22 cellular contexts compared by ENCODE assay signal in genomic region chrY:13093437-13093836, GRCh38.
"Had no signal": no experiment of that assay in that cellular context is flagged by ENCODE, and none has a peak within 500 bp of the region (broad histone marks: within the 10 kb centered on the region; RNA-seq: fewer than 3 reads in every experiment).

No MANE protein-coding gene starts in this region.

- H3K27ac Mint-ChIP-seq: activated CD4-positive, alpha-beta T cell treated with anti-CD3 and anti-CD28 coated beads for 36 hours; activated naive CD4-positive, alpha-beta T cell treated with anti-CD3 and anti-CD28 coated beads, Interleukin-2, amount 50 U/mL, for 72 hours; activated T-cell treated with anti-CD3 and anti-CD28 coated beads, Interleukin-2, amount 50 U/mL, for 72 hours; T-helper 17 cell had no signal

- DNase-seq: activated CD4-positive, alpha-beta T cell treated with anti-CD3 and anti-CD28 coated beads for 36 hours; activated CD4-positive, alpha-beta T cell treated with anti-CD3 and anti-CD28 coated beads, Interleukin-2, amount 50 U/mL, for 4 hours; activated CD8-positive, alpha-beta memory T cell treated with anti-CD3 and anti-CD28 coated beads, Interleukin-2, amount 50 U/mL, for 4 hours; activated T-cell treated with anti-CD3 and anti-CD28 coated beads, Interleukin-2, amount 50 U/mL, for 72 hours; brain microvascular endothelial cell; NCI-H1105; NCI-H1436; NCI-H1694 treated with DMSO at 0.1 percent for 48 hours; NCI-H2029 treated with DMSO at 0.1 percent for 48 hours; NCI-H345; NCI-H510A treated with DMSO at 0.1 percent for 48 hours; NCI-H69; NK-92 treated with Interleukin-12 subunit alpha and Interleukin-12 subunit beta, amount 100 ng/mL, for 24 hours; Peyer's patch; Right ventricle myocardium superior; T-helper 17 cell had no signal

- H3K27me3 Mint-ChIP-seq: T-helper 17 cell had no signal

- H3K4me3 Mint-ChIP-seq: activated CD4-positive, alpha-beta T cell treated with anti-CD3 and anti-CD28 coated beads for 36 hours; T-helper 17 cell had no signal

- H3K36me3 ChIP-seq: brain microvascular endothelial cell, cardiac muscle cell, MG63, Peyer's patch, SJSA1 had no signal

- H3K4me1 ChIP-seq: Peyer's patch, SJSA1 had no signal

- H3K27ac ChIP-seq: brain microvascular endothelial cell, cardiac muscle cell, Peyer's patch, RWPE1, SJSA1, VCaP had no signal

- H3K9me3 ChIP-seq: MG63, Peyer's patch, SJSA1 had no signal

- H3K36me3 Mint-ChIP-seq: activated naive CD4-positive, alpha-beta T cell treated with anti-CD3 and anti-CD28 coated beads, Interleukin-2, amount 50 U/mL, for 72 hours had no signal

- H3K4me3 ChIP-seq: cardiac muscle cell, MG63, Peyer's patch, SJSA1 had no signal

- ATAC-seq: activated CD4-positive, alpha-beta T cell treated with anti-CD3 and anti-CD28 coated beads for 36 hours; activated naive CD4-positive, alpha-beta T cell treated with anti-CD3 and anti-CD28 coated beads, Interleukin-2, amount 50 U/mL, for 72 hours; T-helper 17 cell had no signal

- H3K27me3 ChIP-seq: brain microvascular endothelial cell, cardiac muscle cell, MG63, Peyer's patch, SJSA1 had no signal
